31 cellular contexts compared by ENCODE assay signal in the genomic region with DNA sequence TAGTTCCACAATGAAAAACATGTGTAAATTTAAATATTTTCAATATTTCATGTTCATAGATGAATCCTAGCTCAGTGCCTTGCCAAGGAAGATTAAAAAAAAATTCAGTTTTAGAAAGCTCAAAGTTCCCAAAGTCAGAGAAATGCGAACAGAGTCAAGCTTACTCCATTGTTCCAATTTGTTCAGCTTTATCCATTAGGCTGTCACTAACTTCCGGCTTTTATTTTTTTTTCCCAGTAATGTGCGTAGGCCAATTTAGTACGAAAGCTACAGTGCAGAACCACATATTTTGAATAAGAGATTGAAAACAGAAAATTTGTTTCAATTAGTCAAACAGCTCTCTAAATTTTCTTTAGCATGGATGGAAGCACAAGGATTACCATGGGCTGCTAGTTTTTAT.
"Had no signal": no experiment of that assay in that cellular context is flagged by ENCODE, and none has a peak within 500 bp of the region (broad histone marks: within the 10 kb centered on the region; RNA-seq: fewer than 3 reads in every experiment).

No MANE protein-coding gene starts in this region.

- H3K4me1 ChIP-seq: adrenal gland, breast epithelium, colonic mucosa, esophagus squamous epithelium, gastroesophageal sphincter had no signal

- H3K27ac ChIP-seq: adrenal gland, breast epithelium, cardiac muscle cell, colonic mucosa, dorsolateral prefrontal cortex, esophagus squamous epithelium, gastroesophageal sphincter had no signal

- ATAC-seq: activated CD4-positive, alpha-beta T cell treated with anti-CD3 and anti-CD28 coated beads for 36 hours; activated CD8-positive, alpha-beta memory T cell treated with anti-CD3 and anti-CD28 coated beads, Interleukin-2, amount 10 ng/mL, durations not matched to agents 7 days and 5 days; activated CD8-positive, alpha-beta T cell treated with anti-CD3 and anti-CD28 coated beads, Interleukin-2, amount 10 ng/mL, durations not matched to agents 7 days and 5 days; activated naive CD8-positive, alpha-beta T cell treated with anti-CD3 and anti-CD28 coated beads, Interleukin-2, amount 50 U/mL, for 24 hours; gastroesophageal sphincter had no signal

- DNase-seq: activated CD4-positive, alpha-beta memory T cell treated with anti-CD3 and anti-CD28 coated beads for 36 hours; activated CD4-positive, alpha-beta T cell treated with anti-CD3 and anti-CD28 coated beads for 36 hours; activated CD4-positive, alpha-beta T cell treated with anti-CD3 and anti-CD28 coated beads, Interleukin-2, amount 10 ng/mL, durations not matched to agents 24 days and 14 days; activated CD4-positive, CD25-positive, alpha-beta regulatory T cell; activated CD4-positive, CD25-positive, alpha-beta regulatory T cell treated with anti-CD3 and anti-CD28 coated beads, Interleukin-2, amount 50 U/mL, for 72 hours; activated CD8-positive, alpha-beta memory T cell treated with anti-CD3 and anti-CD28 coated beads, Interleukin-2, amount 10 ng/mL, durations not matched to agents 7 days and 5 days; activated CD8-positive, alpha-beta memory T cell treated with anti-CD3 and anti-CD28 coated beads, Interleukin-2, amount 50 U/mL, for 4 hours; activated CD8-positive, alpha-beta T cell treated with anti-CD3 and anti-CD28 coated beads, Interleukin-2, amount 10 ng/mL, durations not matched to agents 7 days and 5 days; activated effector memory CD4-positive, alpha-beta T cell treated with anti-CD3 and anti-CD28 coated beads, Interleukin-2, amount 50 U/mL, for 16 hours; activated naive CD4-positive, alpha-beta T cell treated with anti-CD3 and anti-CD28 coated beads for 36 hours; activated naive CD8-positive, alpha-beta T cell treated with anti-CD3 and anti-CD28 coated beads for 36 hours; activated naive CD8-positive, alpha-beta T cell treated with anti-CD3 and anti-CD28 coated beads, Interleukin-2, amount 50 U/mL, for 24 hours; activated T-cell treated with anti-CD3 and anti-CD28 coated beads, Interleukin-2, amount 50 U/mL, for 1 hour; activated T-cell treated with anti-CD3 and anti-CD28 coated beads, Interleukin-2, amount 50 U/mL, for 48 hours; adrenal gland; amygdala; aorta; central memory CD4-positive, alpha-beta T cell; cerebellar nuclear complex; colonic mucosa; dorsolateral prefrontal cortex; effector memory CD4-positive, alpha-beta T cell; endodermal cell; erythroblast; esophagus squamous epithelium; foreskin melanocyte; hippocampal formation; T-helper 2 cell had no signal

- H3K9me3 ChIP-seq: adrenal gland, breast epithelium, colonic mucosa, esophagus squamous epithelium, gastroesophageal sphincter had no signal

- H3K27me3 ChIP-seq: adrenal gland, breast epithelium, cardiac muscle cell, colonic mucosa, dorsolateral prefrontal cortex, esophagus squamous epithelium, gastroesophageal sphincter had no signal

- H3K4me3 ChIP-seq: adrenal gland, breast epithelium, cardiac muscle cell, colonic mucosa, dorsolateral prefrontal cortex, esophagus squamous epithelium, gastroesophageal sphincter had no signal

- H3K36me3 ChIP-seq: adrenal gland, breast epithelium, cardiac muscle cell, colonic mucosa, esophagus squamous epithelium, gastroesophageal sphincter had no signal
